Comparison of ENCODE assay signal across 20 cellular contexts in genomic region chr5:14936588-14936987, GRCh38.
"Had no signal": no experiment of that assay in that cellular context is flagged by ENCODE, and none has a peak within 500 bp of the region (broad histone marks: within the 10 kb centered on the region; RNA-seq: fewer than 3 reads in every experiment).

No MANE protein-coding gene starts in this region.

- H3K36me3 Mint-ChIP-seq: activated CD4-positive, alpha-beta memory T cell treated with anti-CD3 and anti-CD28 coated beads for 36 hours; activated naive CD4-positive, alpha-beta T cell treated with anti-CD3 and anti-CD28 coated beads, Interleukin-2, amount 10 ng/mL, durations not matched to agents 7 days and 5 days; activated naive CD8-positive, alpha-beta T cell treated with anti-CD3 and anti-CD28 coated beads for 36 hours had no signal

- H3K27ac Mint-ChIP-seq: activated CD4-positive, alpha-beta memory T cell treated with anti-CD3 and anti-CD28 coated beads for 36 hours; activated CD4-positive, alpha-beta T cell treated with anti-CD3 and anti-CD28 coated beads, Interleukin-2, amount 10 ng/mL, durations not matched to agents 7 days and 5 days; activated naive CD4-positive, alpha-beta T cell treated with anti-CD3 and anti-CD28 coated beads, Interleukin-2, amount 10 ng/mL, durations not matched to agents 7 days and 5 days; activated naive CD8-positive, alpha-beta T cell treated with anti-CD3 and anti-CD28 coated beads for 36 hours; activated T-helper 2 cell treated with anti-CD3 and anti-CD28 coated beads, Interferon-gamma antibody, Interleukin-2, Interleukin-4, amounts not matched to agents 10 μg/mL and 5 μg/mL and 100 μg/mL, durations not matched to agents 14 hours and 24 hours and 36 hours had no signal

- H3K27ac ChIP-seq: brain microvascular endothelial cell, cardiac muscle cell, SK-N-MC, VCaP had no signal

- DNase-seq: activated CD4-positive, alpha-beta memory T cell treated with anti-CD3 and anti-CD28 coated beads for 36 hours; activated CD4-positive, alpha-beta T cell treated with anti-CD3 and anti-CD28 coated beads, Interleukin-2, amount 10 ng/mL, durations not matched to agents 7 days and 5 days; activated CD4-positive, CD25-positive, alpha-beta regulatory T cell; activated CD8-positive, alpha-beta memory T cell treated with anti-CD3 and anti-CD28 coated beads for 24 hours; activated gamma-delta T cell treated with Interleukin-2 at 50 U/mL for 16 hours; activated naive CD4-positive, alpha-beta T cell treated with anti-CD3 and anti-CD28 coated beads, Interleukin-2, amount 10 ng/mL, durations not matched to agents 7 days and 5 days; activated naive CD8-positive, alpha-beta T cell treated with anti-CD3 and anti-CD28 coated beads for 36 hours; activated T-cell treated with anti-CD3 and anti-CD28 coated beads, Interleukin-2, amount 50 U/mL, for 48 hours; brain microvascular endothelial cell; NCI-H1105 treated with DMSO at 0.1 percent for 48 hours; NCI-H1436 treated with DMSO at 0.1 percent for 48 hours; NCI-H187; NCI-H2081; NCI-H510A treated with DMSO at 0.1 percent for 48 hours; Peyer's patch; T-helper 1 cell had no signal

- H3K27me3 ChIP-seq: brain microvascular endothelial cell, cardiac muscle cell, Peyer's patch had no signal

- H3K9me3 ChIP-seq: Peyer's patch had no signal

- H3K4me1 Mint-ChIP-seq: activated naive CD4-positive, alpha-beta T cell treated with anti-CD3 and anti-CD28 coated beads, Interleukin-2, amount 10 ng/mL, durations not matched to agents 7 days and 5 days had no signal

- H3K9me3 Mint-ChIP-seq: activated CD4-positive, alpha-beta memory T cell treated with anti-CD3 and anti-CD28 coated beads for 36 hours; activated naive CD4-positive, alpha-beta T cell treated with anti-CD3 and anti-CD28 coated beads, Interleukin-2, amount 10 ng/mL, durations not matched to agents 7 days and 5 days; activated naive CD8-positive, alpha-beta T cell treated with anti-CD3 and anti-CD28 coated beads for 36 hours; activated T-helper 2 cell treated with anti-CD3 and anti-CD28 coated beads, Interferon-gamma antibody, Interleukin-2, Interleukin-4, amounts not matched to agents 10 μg/mL and 5 μg/mL and 100 μg/mL, durations not matched to agents 14 hours and 24 hours and 36 hours had no signal

- H3K4me3 ChIP-seq: cardiac muscle cell, Peyer's patch, SK-N-MC had no signal

- H3K36me3 ChIP-seq: brain microvascular endothelial cell, cardiac muscle cell, Peyer's patch had no signal

- H3K4me3 Mint-ChIP-seq: activated CD4-positive, alpha-beta memory T cell treated with anti-CD3 and anti-CD28 coated beads for 36 hours; activated CD4-positive, alpha-beta T cell treated with anti-CD3 and anti-CD28 coated beads, Interleukin-2, amount 10 ng/mL, durations not matched to agents 7 days and 5 days; activated naive CD4-positive, alpha-beta T cell treated with anti-CD3 and anti-CD28 coated beads, Interleukin-2, amount 10 ng/mL, durations not matched to agents 7 days and 5 days; activated naive CD8-positive, alpha-beta T cell treated with anti-CD3 and anti-CD28 coated beads for 36 hours had no signal
